Comparison of ENCODE assay signal across 8 cellular contexts in the genomic region with DNA sequence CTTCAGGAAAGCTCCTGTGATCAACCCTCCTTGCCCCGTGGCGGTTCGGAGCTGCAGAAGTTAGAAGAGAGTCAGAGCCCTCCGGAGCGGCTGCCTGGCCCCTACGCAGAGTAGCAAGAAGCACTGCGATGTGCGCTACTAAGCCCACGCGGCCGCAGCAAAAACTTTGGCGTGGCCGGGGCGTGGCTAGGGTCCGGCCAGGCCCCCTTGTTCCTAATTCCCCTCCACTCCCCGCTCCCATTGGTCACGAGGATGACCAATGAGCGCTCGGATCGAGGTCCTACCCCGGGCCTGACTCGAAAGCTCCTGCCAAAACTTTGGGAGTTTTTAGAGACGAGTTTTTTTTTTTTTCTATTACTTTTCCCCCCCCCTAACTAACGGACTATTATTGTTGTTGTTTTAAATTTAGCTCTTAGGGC. TPM values are rescaled to one million over a fixed set of nuclear protein-coding genes. Genes with fewer than 3 reads are reported as not detected.
DNase-seq lines count a peak whose midpoint lies in the region; ATAC-seq, FAIRE-seq and TF ChIP-seq lines count a peak whose summit lies in the region.

A gene with protein sequence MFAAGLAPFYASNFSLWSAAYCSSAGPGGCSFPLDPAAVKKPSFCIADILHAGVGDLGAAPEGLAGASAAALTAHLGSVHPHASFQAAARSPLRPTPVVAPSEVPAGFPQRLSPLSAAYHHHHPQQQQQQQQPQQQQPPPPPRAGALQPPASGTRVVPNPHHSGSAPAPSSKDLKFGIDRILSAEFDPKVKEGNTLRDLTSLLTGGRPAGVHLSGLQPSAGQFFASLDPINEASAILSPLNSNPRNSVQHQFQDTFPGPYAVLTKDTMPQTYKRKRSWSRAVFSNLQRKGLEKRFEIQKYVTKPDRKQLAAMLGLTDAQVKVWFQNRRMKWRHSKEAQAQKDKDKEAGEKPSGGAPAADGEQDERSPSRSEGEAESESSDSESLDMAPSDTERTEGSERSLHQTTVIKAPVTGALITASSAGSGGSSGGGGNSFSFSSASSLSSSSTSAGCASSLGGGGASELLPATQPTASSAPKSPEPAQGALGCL (plus strand): TSS at position 354 of the 419 bp plus-strand sequence. CDS start 415 bp downstream, outside the sequence.

- no peak for TF ChIP-seq RAD21 in HepG2 (CRISPR knock-in tag; IDR thresholded peaks at IDR 0.05)

- CTCF ChIA-PET in HepG2 (lab: Yijun Ruan, JAX; ENCODE audit: low intra/inter-chr PET ratio, low total read pairs): no interaction called here

- FAIRE-seq in HepG2 (lab: Jason Lieb, UNC): no peak

- peaks cover 8% of the 10 kb centered on the region for H3K36me3 Mint-ChIP-seq in T-helper 1 cell treated with Interleukin-12 subunit alpha and Interleukin-12 subunit beta and Interleukin-4 antibody, amounts not matched to agents 30 μg/mL and 1 μg/mL, for 36 hours (ENCODE audit: low read depth)
- peaks cover 31 to 34% of the 10 kb centered on the region in 2 donors for H3K36me3 Mint-ChIP-seq in stimulated activated naive B cell treated with anti-CD40 and anti-IgM and Interleukin-4, amounts not matched to agents 10 μg/mL and 1 μg/mL and 100 μg/mL, for 72 hours

- H3K4me1 Mint-ChIP-seq in T-helper 1 cell treated with Interleukin-12 subunit alpha and Interleukin-12 subunit beta and Interleukin-4 antibody, amounts not matched to agents 30 μg/mL and 1 μg/mL, for 36 hours (ENCODE audit: low read depth): peaks cover 27% of the 10 kb centered on the region
- H3K4me1 Mint-ChIP-seq in stimulated activated naive B cell treated with anti-CD40 and anti-IgM and Interleukin-4, amounts not matched to agents 10 μg/mL and 1 μg/mL and 100 μg/mL, for 72 hours: peaks cover 42 to 71% of the 10 kb centered on the region in 2 donors

- H3K79me2 ChIP-seq in HepG2 (ENCODE audit: insufficient read depth, low read length): no peaks in the 10 kb centered on the region

- peak within 1 kb of the TSS; percentile 65 for H3K4me2 ChIP-seq in HepG2 (ENCODE audit: low read depth, low read length)

- H3K4me3 Mint-ChIP-seq in T-helper 1 cell treated with Interleukin-12 subunit alpha and Interleukin-12 subunit beta and Interleukin-4 antibody, amounts not matched to agents 30 μg/mL and 1 μg/mL, for 36 hours: peak within 1 kb of the TSS; percentile 81
- H3K4me3 Mint-ChIP-seq in stimulated activated naive B cell treated with anti-CD40 and anti-IgM and Interleukin-4, amounts not matched to agents 10 μg/mL and 1 μg/mL and 100 μg/mL, for 72 hours: peak within 1 kb of the TSS; percentile 97 to 99

- no peaks in the 10 kb centered on the region for H3K9me3 ChIP-seq in ectodermal cell (ENCODE audit: control insufficient read depth, low read length)
- H3K9me3 ChIP-seq in HepG2 (ENCODE audit: low read length): no peaks in the 10 kb centered on the region

- H3K9ac ChIP-seq in HepG2 (ENCODE audit: insufficient read depth, low read depth, low read length): peak within 1 kb of the TSS; percentile 46; the same call in 1 of the 2 replicates

- H3K4me3 ChIP-seq in ectodermal cell (ENCODE audit: insufficient read depth, low read depth, low read length): peak within 1 kb of the TSS; percentile 31
- H3K4me3 ChIP-seq in HepG2 (replicated peaks in 1 of 3; ENCODE audit: insufficient read depth in 1 of 3, low read depth in 2 of 3, low read length in 3 of 3): peak within 1 kb of the TSS; percentile 50 to 70 (median 63); a peak in 4 of 6 replicates

- H4K20me1 ChIP-seq in HepG2 (ENCODE audit: insufficient read depth, low read length): no peaks in the 10 kb centered on the region

- no peak for TF ChIP-seq POLR2A in HepG2 (IDR thresholded peaks at IDR 0.05; ENCODE audit: insufficient read depth in 1 of 2, low read depth in 2 of 2, low read length in 2 of 2)

- H3K9me3 Mint-ChIP-seq in T-helper 1 cell treated with Interleukin-12 subunit alpha and Interleukin-12 subunit beta and Interleukin-4 antibody, amounts not matched to agents 30 μg/mL and 1 μg/mL, for 36 hours: no peaks in the 10 kb centered on the region
- H3K9me3 Mint-ChIP-seq in stimulated activated naive B cell treated with anti-CD40 and anti-IgM and Interleukin-4, amounts not matched to agents 10 μg/mL and 1 μg/mL and 100 μg/mL, for 72 hours: no peaks in the 10 kb centered on the region

- DNase-seq in EH (ENCODE audit: low read depth): peak; percentile 94
- peak; percentile 76 for DNase-seq in HS-27A (ENCODE audit: low read depth)
- no peak for DNase-seq in HepG2 (ENCODE audit: low spot score)
- peak; percentile 89 for DNase-seq in stimulated activated naive B cell treated with anti-CD40 and anti-IgM and Interleukin-4, amounts not matched to agents 10 μg/mL and 1 μg/mL and 100 μg/mL, for 72 hours
- no peak for DNase-seq in NCI-H2171 (lab: John Stamatoyannopoulos, UW)

- H3K36me3 ChIP-seq in ectodermal cell (ENCODE audit: control insufficient read depth, insufficient read depth, low read length) (no peaks in the 10 kb centered on the region), HepG2 (replicated peaks in 1 of 2; ENCODE audit: control insufficient read depth in 1 of 2, insufficient read depth in 2 of 2, low read length in 2 of 2) (no peaks in the 10 kb centered on the region)

- 0% methylated on average over 17 to 21 of the region's 24 CpGs for WGBS in ectodermal cell, 2 experiments
- 29% methylated on average over 11 of the region's 24 CpGs for WGBS in HepG2 (ENCODE audit: low lambda C conversion rate)

- BruUV-seq in HepG2 (replicated peaks; lab: Mats Ljungman, UMichigan): no TSS peak

- in situ Hi-C loops in HepG2 (cut with HindIII; ENCODE audit: extremely low pct_ligation_motif_present, low pct_unique_long_range_greater_than_20kb): no loop called here

- H3K27ac Mint-ChIP-seq in T-helper 1 cell treated with Interleukin-12 subunit alpha and Interleukin-12 subunit beta and Interleukin-4 antibody, amounts not matched to agents 30 μg/mL and 1 μg/mL, for 36 hours: peak within 1 kb of the TSS; percentile 53
- H3K27ac Mint-ChIP-seq in stimulated activated naive B cell treated with anti-CD40 and anti-IgM and Interleukin-4, amounts not matched to agents 10 μg/mL and 1 μg/mL and 100 μg/mL, for 72 hours: peak within 1 kb of the TSS; percentile 99

- peaks cover 79% of the 10 kb centered on the region for H3K27me3 Mint-ChIP-seq in T-helper 1 cell treated with Interleukin-12 subunit alpha and Interleukin-12 subunit beta and Interleukin-4 antibody, amounts not matched to agents 30 μg/mL and 1 μg/mL, for 36 hours (ENCODE audit: low read depth)
- peaks cover 3 to 4% of the 10 kb centered on the region in 2 donors for H3K27me3 Mint-ChIP-seq in stimulated activated naive B cell treated with anti-CD40 and anti-IgM and Interleukin-4, amounts not matched to agents 10 μg/mL and 1 μg/mL and 100 μg/mL, for 72 hours

- intact Hi-C loops in HepG2 (cut with micrococcal nuclease; ENCODE audit: unreplicated experiment): loop anchor here (10.0 kb wide), 1 partner anchor 106 kb away; no protein-coding TSS in a partner anchor

- peaks cover 14% of the 10 kb centered on the region for H3K4me1 ChIP-seq in ectodermal cell (ENCODE audit: control insufficient read depth, insufficient read depth, low read length)
- peaks cover 15% of the 10 kb centered on the region for H3K4me1 ChIP-seq in HepG2 (ENCODE audit: insufficient read depth, low read length)

- POLR2A ChIA-PET in HepG2 (lab: Yijun Ruan, JAX): no interaction called here

- peak; percentile 66 for ATAC-seq in GM21360 (IDR thresholded peaks at IDR 0.05; ENCODE audit: unreplicated experiment)
- ATAC-seq in HepG2: peak; percentile 67
- peak; percentile 75 to 80 for ATAC-seq in stimulated activated naive B cell treated with anti-CD40 and anti-IgM and Interleukin-4, amounts not matched to agents 10 μg/mL and 1 μg/mL and 100 μg/mL, for 72 hours (replicated peaks)

- H2AFZ ChIP-seq in HepG2 (ENCODE audit: low read length): no peak within 1 kb of the TSS

- H3K27me3 ChIP-seq in ectodermal cell (ENCODE audit: control insufficient read depth, insufficient read depth, low read length, poor library complexity, severe bottlenecking): peaks cover 100% of the 10 kb centered on the region
- peaks cover 0 to 11% of the 10 kb centered on the region in 2 experiments; a peak in 1 of 5 replicates for H3K27me3 ChIP-seq in HepG2 (ENCODE audit: control insufficient read depth in 1 of 2, insufficient read depth in 2 of 2, low read length in 2 of 2)

- TF ChIP-seq EP300 in HepG2 (IDR thresholded peaks at IDR 0.05; ENCODE audit: low read depth in 2 of 2, low read length in 2 of 2): no peak
- no peak for TF ChIP-seq EP300 in HepG2 (CRISPR knock-in tag; IDR thresholded peaks at IDR 0.05; ENCODE audit: borderline replicate concordance)

- H3K27ac ChIP-seq in ectodermal cell (ENCODE audit: insufficient read depth, low read depth, low read length, poor library complexity, severe bottlenecking) (no peak within 1 kb of the TSS), HepG2 (ENCODE audit: extremely low read length, insufficient read depth, low read length) (no peak within 1 kb of the TSS)

- no peak for TF ChIP-seq CTCF in HepG2 (CRISPR knock-in tag; IDR thresholded peaks at IDR 0.05)

RNA-seq across cellular contexts. Expression of the gene that starts here (rescaled TPM):
- polyA plus RNA-seq in ectodermal cell (2013, experiment 1 of 4): not detected
- not detected for polyA plus RNA-seq in ectodermal cell (2013, experiment 2 of 4)
- 0.16 TPM for polyA plus RNA-seq in ectodermal cell (2013, experiment 3 of 4)
- polyA plus RNA-seq in ectodermal cell (2013, experiment 4 of 4): 0.49 TPM
- total RNA-seq in HepG2 (2016; rRNA removed; fragmentation: Illumina TruSeq; extraction: Trizol): 0.06 and 0.35 TPM in 2 replicates
- total RNA-seq in HepG2 (2016; cell fraction: cytosol; rRNA removed; fragmentation: Illumina TruSeq; extraction: Trizol; ENCODE audit: low read depth): 0.18 and 0.20 TPM in 2 replicates
- 0.40 and 0.54 TPM in 2 replicates for total RNA-seq in HepG2 (2016; cell fraction: insoluble cytoplasmic fraction; rRNA removed; fragmentation: Illumina TruSeq; extraction: Trizol)
- 0.31 and 0.40 TPM in 2 replicates for total RNA-seq in HepG2 (2016; cell fraction: membrane; rRNA removed; fragmentation: Illumina TruSeq; extraction: Trizol)
- 0.78 and 1.2 TPM in 2 replicates for total RNA-seq in HepG2 (2016; cell fraction: nucleus; rRNA removed; fragmentation: Illumina TruSeq; extraction: Trizol)
- 0.20 and 0.30 TPM in 2 replicates for polyA plus RNA-seq in HepG2 (2011; rRNA removed)
- 0.04 and 0.28 TPM in 2 replicates for polyA plus RNA-seq in HepG2 (2011; cell fraction: cytosol; rRNA removed)
- 0.66 and 0.69 TPM in 2 replicates for polyA plus RNA-seq in HepG2 (2011; cell fraction: nucleus; rRNA removed)
- polyA plus RNA-seq in HepG2 (2012): 0.16 and 0.17 TPM in 2 replicates
- polyA plus RNA-seq in HepG2 (2016; cell fraction: cytosol; fragmentation: Illumina TruSeq; extraction: Trizol; ENCODE audit: low read depth): 0.43 and 0.58 TPM in 2 replicates
- polyA plus RNA-seq in HepG2 (2016; cell fraction: insoluble cytoplasmic fraction; fragmentation: Illumina TruSeq; extraction: Trizol; ENCODE audit: low read depth): 0.22 and 0.24 TPM in 2 replicates
- 0.40 TPM in 2 replicates for polyA plus RNA-seq in HepG2 (2016; cell fraction: membrane; fragmentation: Illumina TruSeq; extraction: Trizol; ENCODE audit: low read depth)
- polyA plus RNA-seq in HepG2 (2016; cell fraction: nucleus; fragmentation: Illumina TruSeq; extraction: Trizol; ENCODE audit: insufficient read depth, low read depth): 3.1 and 4.9 TPM in 2 replicates
- polyA minus RNA-seq in HepG2 (2011; rRNA and poly(A)+ RNA removed; ENCODE audit: low replicate concordance): 0.08 and 1.8 TPM in 2 replicates
- polyA minus RNA-seq in HepG2 (2011; cell fraction: cytosol; rRNA and poly(A)+ RNA removed): not detected in 2 replicates
- 0.25 and 0.90 TPM in 2 replicates for polyA minus RNA-seq in HepG2 (2011; cell fraction: nucleus; rRNA and poly(A)+ RNA removed)

Comparison
In these comparisons a context has a peak if more than half of its experiments do, and no peak if none do; other contexts are left out.
1. DNase-seq: peak in EH (single experiment), HS-27A (single experiment) and stimulated activated naive B cell treated with anti-CD40 and anti-IgM and Interleukin-4, amounts not matched to agents 10 μg/mL and 1 μg/mL and 100 μg/mL, for 72 hours (single experiment); none in HepG2 (single experiment) and NCI-H2171 (single experiment).
2. Peak in every context shown above with its lines, with median percentiles within 50 percentile points of each other: ATAC-seq.